ENCODE assay signal across 9 cellular contexts in the genomic region with DNA sequence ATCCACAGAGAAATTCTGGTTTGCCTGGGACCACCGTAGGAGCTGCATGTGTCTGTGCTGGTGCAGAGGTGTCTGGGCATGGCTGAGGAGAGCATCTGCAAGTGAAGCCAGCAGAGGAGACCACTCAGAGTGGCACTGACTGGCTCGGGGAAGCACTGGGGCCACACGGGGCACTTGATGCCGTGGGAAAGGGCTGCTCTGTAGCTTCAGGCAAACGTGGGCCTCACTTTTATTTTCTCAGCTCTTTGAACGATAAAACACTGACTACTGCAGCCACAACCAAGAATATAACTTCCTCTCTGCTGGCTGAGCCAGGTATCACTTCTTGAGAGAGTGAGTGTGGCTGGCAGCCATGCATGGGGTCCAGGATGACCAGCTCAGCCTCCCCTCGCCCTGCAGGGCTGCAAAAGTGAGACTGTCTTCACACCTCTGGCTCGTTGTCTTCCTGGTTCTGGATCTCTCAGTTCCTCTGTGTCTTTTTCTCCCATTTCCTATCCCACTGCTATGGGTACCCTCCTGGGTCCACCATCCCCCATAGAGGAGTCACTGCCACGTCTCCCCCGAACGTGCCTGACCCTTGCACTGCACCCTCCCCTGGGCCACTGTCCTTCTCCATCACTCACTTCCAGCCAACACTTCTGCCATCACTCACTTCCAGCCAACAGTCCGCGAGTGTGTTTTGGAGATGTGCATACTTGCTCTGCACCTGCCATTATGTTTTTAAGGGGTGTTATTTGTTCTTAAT.
DNase-seq lines count a peak whose midpoint lies in the region; ATAC-seq and TF ChIP-seq lines count a peak whose summit lies in the region.
"Had no signal": no experiment of that assay in that cellular context is flagged by ENCODE, and none has a peak within 500 bp of the region (broad histone marks: within the 10 kb centered on the region; RNA-seq: fewer than 3 reads in every experiment).

No MANE protein-coding gene starts in this region.

- H3K4me1 ChIP-seq in psoas muscle = peaks cover 60% of the 10 kb centered on the region

- DNase-seq in GM13977 (ENCODE audit: low spot score) (peak; percentile 79), psoas muscle (no peak), HPDE6-E6E7 (ENCODE audit: extremely low spot score) (no peak), DMS 273 treated with DMSO at 0.1 percent for 48 hours (lab: John Stamatoyannopoulos, UW) (no peak), cardiac septum (ENCODE audit: low spot score) (no peak), SKM-1 (lab: John Stamatoyannopoulos, UW; ENCODE audit: unreplicated experiment) (no peak)
- peak; percentile 61 for DNase-seq in activated naive CD8-positive, alpha-beta T cell treated with anti-CD3 and anti-CD28 coated beads, Interleukin-2, amount 10 ng/mL, durations not matched to agents 7 days and 5 days

- no peak overlapping the region for H3K4me3 ChIP-seq in psoas muscle
- H3K4me3 ChIP-seq: K562 had no signal

- intact Hi-C loops in psoas muscle (cut with DNase I) = loop anchor here in 1 of 2 donors (5.0 kb wide), 2 partner anchors 38 to 42 kb away; no protein-coding TSS in a partner anchor
- intact Hi-C loops in cardiac septum (cut with DNase I) = loop anchor here (5.0 kb wide), 1 partner anchor 42 kb away; no protein-coding TSS in a partner anchor

- POLR2A ChIA-PET in activated naive CD8-positive, alpha-beta T cell treated with anti-CD3 and anti-CD28 coated beads, Interleukin-2, amount 10 ng/mL, durations not matched to agents 7 days and 5 days (lab: Charles Lee) = interaction anchor here (0.6 to 5.3 kb wide), 22 partner anchors 9 to 335 kb away, joined by 3 to 84 read pairs (median 5); no protein-coding TSS in a partner anchor

- H3K9me3 Mint-ChIP-seq in activated naive CD8-positive, alpha-beta T cell treated with anti-CD3 and anti-CD28 coated beads, Interleukin-2, amount 10 ng/mL, durations not matched to agents 7 days and 5 days = peaks cover 8% of the 10 kb centered on the region

- peaks cover 64% of the 10 kb centered on the region for H3K4me1 Mint-ChIP-seq in activated naive CD8-positive, alpha-beta T cell treated with anti-CD3 and anti-CD28 coated beads, Interleukin-2, amount 10 ng/mL, durations not matched to agents 7 days and 5 days

- TF ChIP-seq CTCF in GM13977 (IDR thresholded peaks at IDR 0.05; ENCODE audit: extremely low read depth, insufficient read depth, missing control alignments) (no peak), psoas muscle (IDR thresholded peaks at IDR 0.05) (no peak)

- peak overlapping the region; percentile 76 for H3K27ac ChIP-seq in psoas muscle

- peak overlapping the region; percentile 97 for H3K27ac Mint-ChIP-seq in activated naive CD8-positive, alpha-beta T cell treated with anti-CD3 and anti-CD28 coated beads, Interleukin-2, amount 10 ng/mL, durations not matched to agents 7 days and 5 days

- H3K36me3 Mint-ChIP-seq in activated naive CD8-positive, alpha-beta T cell treated with anti-CD3 and anti-CD28 coated beads, Interleukin-2, amount 10 ng/mL, durations not matched to agents 7 days and 5 days = peaks cover 39% of the 10 kb centered on the region

- no peaks in the 10 kb centered on the region for H3K36me3 ChIP-seq in psoas muscle (ENCODE audit: insufficient read depth in 1 of 2, low read depth in 1 of 2)

- peak overlapping the region; percentile 76 for H3K4me3 Mint-ChIP-seq in activated naive CD8-positive, alpha-beta T cell treated with anti-CD3 and anti-CD28 coated beads, Interleukin-2, amount 10 ng/mL, durations not matched to agents 7 days and 5 days

- H3K27me3 ChIP-seq in psoas muscle (ENCODE audit: insufficient read depth in 3 of 3, low read length in 2 of 3) = no peaks in the 10 kb centered on the region

- ATAC-seq in HG03066 (IDR thresholded peaks at IDR 0.05; ENCODE audit: low read depth, unreplicated experiment) (peak; percentile 53), psoas muscle (no peak)
- peak; percentile 78 for ATAC-seq in activated naive CD8-positive, alpha-beta T cell treated with anti-CD3 and anti-CD28 coated beads, Interleukin-2, amount 10 ng/mL, durations not matched to agents 7 days and 5 days (ENCODE audit: low read depth)
- ATAC-seq: K562 had no signal

- WGBS in psoas muscle, 3 donors = 73 to 81% (median 77%) methylated on average over 13 of the region's 13 CpGs

- H3K9me3 ChIP-seq in psoas muscle = no peaks in the 10 kb centered on the region

- no peaks in the 10 kb centered on the region for H3K27me3 Mint-ChIP-seq in activated naive CD8-positive, alpha-beta T cell treated with anti-CD3 and anti-CD28 coated beads, Interleukin-2, amount 10 ng/mL, durations not matched to agents 7 days and 5 days

- in situ Hi-C loops in GM13977 (cut with MboI; ENCODE audit: low pct_unique_long_range_greater_than_20kb, low sequenced_read_pairs, unreplicated experiment) = no loop called here

Comparison
In these comparisons a context has a peak if more than half of its experiments do, and no peak if none do; other contexts are left out.
1. DNase-seq: peak in GM13977 (single experiment) and activated naive CD8-positive, alpha-beta T cell treated with anti-CD3 and anti-CD28 coated beads, Interleukin-2, amount 10 ng/mL, durations not matched to agents 7 days and 5 days (single experiment); none in psoas muscle (0 of 2), HPDE6-E6E7 (single experiment), DMS 273 treated with DMSO at 0.1 percent for 48 hours (single experiment), cardiac septum (single experiment) and SKM-1 (single experiment).
2. ATAC-seq: peak in HG03066 (single experiment) and activated naive CD8-positive, alpha-beta T cell treated with anti-CD3 and anti-CD28 coated beads, Interleukin-2, amount 10 ng/mL, durations not matched to agents 7 days and 5 days (single experiment); none in psoas muscle (0 of 4).